ENCODE assay signal across 22 cellular contexts in genomic region chr16:78163772-78164391, GRCh38.
"Had no signal": no experiment of that assay in that cellular context is flagged by ENCODE, and none has a peak within 500 bp of the region (broad histone marks: within the 10 kb centered on the region; RNA-seq: fewer than 3 reads in every experiment).

No MANE protein-coding gene starts in this region.

- H3K27me3 Mint-ChIP-seq: activated T-helper 17 cell treated with anti-CD3 and anti-CD28 coated beads, Interleukin-2, amount 50 U/mL, for 72 hours; naive thymus-derived CD8-positive, alpha-beta T cell; stimulated activated naive CD8-positive, alpha-beta T cell treated with anti-CD3 and anti-CD28 coated beads, Interleukin-15, Interleukin-2, amounts not matched to agents 100 ng/mL and 50 ng/mL, for 24 hours had no signal

- H3K36me3 ChIP-seq: adrenal gland, gastrocnemius medialis, left lung, ovary, prostate gland, right atrium auricular region, thyroid gland had no signal

- H3K4me1 ChIP-seq: adrenal gland, ascending aorta, gastrocnemius medialis, left lung, prostate gland, right atrium auricular region, thyroid gland had no signal

- H3K4me1 Mint-ChIP-seq: activated T-helper 17 cell treated with anti-CD3 and anti-CD28 coated beads, Interleukin-2, amount 50 U/mL, for 72 hours; mesothelial cell of epicardium had no signal

- H3K4me3 Mint-ChIP-seq: activated T-helper 17 cell treated with anti-CD3 and anti-CD28 coated beads, Interleukin-2, amount 50 U/mL, for 72 hours; mesothelial cell of epicardium; naive thymus-derived CD8-positive, alpha-beta T cell; stimulated activated naive CD8-positive, alpha-beta T cell treated with anti-CD3 and anti-CD28 coated beads, Interleukin-15, Interleukin-2, amounts not matched to agents 100 ng/mL and 50 ng/mL, for 24 hours; WTC11 had no signal

- H3K27ac Mint-ChIP-seq: activated naive CD4-positive, alpha-beta T cell treated with anti-CD3 and anti-CD28 coated beads, Interleukin-2, amount 50 U/mL, for 72 hours; mesothelial cell of epicardium; naive thymus-derived CD8-positive, alpha-beta T cell; stimulated activated naive CD8-positive, alpha-beta T cell treated with anti-CD3 and anti-CD28 coated beads, Interleukin-15, Interleukin-2, amounts not matched to agents 100 ng/mL and 50 ng/mL, for 24 hours; WTC11 had no signal

- ATAC-seq: activated naive CD4-positive, alpha-beta T cell treated with anti-CD3 and anti-CD28 coated beads, Interleukin-2, amount 50 U/mL, for 72 hours; activated T-helper 17 cell treated with anti-CD3 and anti-CD28 coated beads, Interleukin-2, amount 50 U/mL, for 72 hours; gastrocnemius medialis; left lung; naive thymus-derived CD8-positive, alpha-beta T cell; WTC11 had no signal

- H3K4me3 ChIP-seq: adrenal gland, ascending aorta, gastrocnemius medialis, left lung, ovary, prostate gland, right atrium auricular region, thyroid gland had no signal

- FAIRE-seq: TTC549 had no signal

- H3K27me3 ChIP-seq: adrenal gland, ascending aorta, gastrocnemius medialis, left lung, ovary, right atrium auricular region, thyroid gland had no signal

- DNase-seq: activated T-cell treated with anti-CD3 and anti-CD28 coated beads, Interleukin-2, amount 50 U/mL, for 1 hour; adrenal gland; dermis blood vessel endothelial cell; effector CD8-positive, alpha-beta T cell; gastrocnemius medialis; hippocampal formation; left lung; naive thymus-derived CD8-positive, alpha-beta T cell; ovary; stimulated activated CD4-positive, alpha-beta T cell treated with anti-CD3 and anti-CD28 coated beads, Interleukin-1b, Interleukin-23, amount 100 ng/mL, for 48 hours; substantia nigra; T-helper 1 cell; thyroid gland had no signal

- H3K27ac ChIP-seq: adrenal gland, ascending aorta, gastrocnemius medialis, left lung, ovary, prostate gland, right atrium auricular region, thyroid gland had no signal

- H3K9me3 ChIP-seq: adrenal gland, ascending aorta, gastrocnemius medialis, ovary, prostate gland, thyroid gland had no signal
